ENCODE assay signal across 13 cellular contexts in genomic region chr13:49859568-49859967, GRCh38.
DNase-seq lines count a peak whose midpoint lies in the region; ATAC-seq and TF ChIP-seq lines count a peak whose summit lies in the region.
"Had no signal": no experiment of that assay in that cellular context is flagged by ENCODE, and none has a peak within 500 bp of the region (broad histone marks: within the 10 kb centered on the region; RNA-seq: fewer than 3 reads in every experiment).

No MANE protein-coding gene starts in this region.

- H3K27me3 ChIP-seq in left lung = no peaks in the 10 kb centered on the region
- H3K27me3 ChIP-seq: ascending aorta had no signal

- no peak overlapping the region for H3K4me3 ChIP-seq in HFF-Myc (replicated peaks; ENCODE audit: low read depth, low read length)
- H3K4me3 ChIP-seq in astrocyte of the spinal cord (ENCODE audit: low read depth, low read length) = no peak overlapping the region
- H3K4me3 ChIP-seq in left lung = no peak overlapping the region
- H3K4me3 ChIP-seq: ascending aorta had no signal

- DNase-seq in HFF-Myc (ENCODE audit: extremely low read depth, low read depth) (peak; percentile 30), astrocyte of the spinal cord (ENCODE audit: low read depth, low spot score) (peak; percentile 84), left lung (peak in 1 of 2 donors; percentile 43), NCI-H2029 (lab: John Stamatoyannopoulos, UW) (no peak)
- DNase-seq in activated T-cell treated with anti-CD3 and anti-CD28 coated beads, Interleukin-2, amount 50 U/mL, for 72 hours = no peak
- no peak for DNase-seq in naive thymus-derived CD8-positive, alpha-beta T cell
- DNase-seq: AML-193; naive B cell; NCI-H524 treated with DMSO at 0.1 percent for 48 hours; stimulated activated CD4-positive, alpha-beta T cell treated with anti-CD3 and anti-CD28 coated beads, Interleukin-4, amount 100 ng/mL, for 1 hour had no signal

- no peak for TF ChIP-seq CTCF in 22Rv1 (IDR thresholded peaks at IDR 0.05)
- TF ChIP-seq CTCF in HFF-Myc (IDR thresholded peaks at IDR 0.05; ENCODE audit: low read depth, low read length, missing control alignments) = no peak
- TF ChIP-seq CTCF in astrocyte of the spinal cord (IDR thresholded peaks at IDR 0.05; ENCODE audit: low read depth, low read length) = no peak
- no peak for TF ChIP-seq CTCF in left lung (IDR thresholded peaks at IDR 0.05)

- H3K9me3 Mint-ChIP-seq in activated T-cell treated with anti-CD3 and anti-CD28 coated beads, Interleukin-2, amount 50 U/mL, for 72 hours = peaks cover 3 to 8% of the 10 kb centered on the region in 2 donors
- H3K9me3 Mint-ChIP-seq in naive thymus-derived CD8-positive, alpha-beta T cell = peaks cover 2 to 18% (median 10%) of the 10 kb centered on the region in 9 donors

- no peaks in the 10 kb centered on the region for H3K4me1 Mint-ChIP-seq in activated T-cell treated with anti-CD3 and anti-CD28 coated beads, Interleukin-2, amount 50 U/mL, for 72 hours (ENCODE audit: low read depth)
- H3K4me1 Mint-ChIP-seq in naive thymus-derived CD8-positive, alpha-beta T cell = no peaks in the 10 kb centered on the region
- H3K4me1 Mint-ChIP-seq: naive B cell had no signal

- H3K27ac Mint-ChIP-seq in activated T-cell treated with anti-CD3 and anti-CD28 coated beads, Interleukin-2, amount 50 U/mL, for 72 hours = no peak overlapping the region
- H3K27ac Mint-ChIP-seq in naive thymus-derived CD8-positive, alpha-beta T cell = no peak overlapping the region
- H3K27ac Mint-ChIP-seq: naive B cell had no signal

- peaks cover 12% of the 10 kb centered on the region for H3K27me3 Mint-ChIP-seq in activated T-cell treated with anti-CD3 and anti-CD28 coated beads, Interleukin-2, amount 50 U/mL, for 72 hours (ENCODE audit: low read depth)
- peaks cover 0 to 10% (median 6%) of the 10 kb centered on the region in 5 donors for H3K27me3 Mint-ChIP-seq in naive thymus-derived CD8-positive, alpha-beta T cell

- intact Hi-C loops in left lung (cut with DNase I) = no loop called here

- H3K4me1 ChIP-seq in left lung = peaks cover 0 to 12% of the 10 kb centered on the region in 2 donors
- H3K4me1 ChIP-seq: ascending aorta had no signal

- H3K27ac ChIP-seq in 22Rv1 (peak overlapping the region; percentile 89), left lung (peak overlapping the region; percentile 72 to 74)
- H3K27ac ChIP-seq: ascending aorta had no signal

- in situ Hi-C loops in astrocyte of the spinal cord (cut with HindIII; ENCODE audit: low sequenced_read_pairs) = no loop called here

- POLR2A ChIA-PET in naive thymus-derived CD8-positive, alpha-beta T cell (lab: Charles Lee) = no interaction called here

- peaks cover 0 to 5% of the 10 kb centered on the region in 2 donors for H3K36me3 Mint-ChIP-seq in activated T-cell treated with anti-CD3 and anti-CD28 coated beads, Interleukin-2, amount 50 U/mL, for 72 hours (ENCODE audit: insufficient read depth in 2 of 2)
- peaks cover 0 to 12% (median 5%) of the 10 kb centered on the region in 3 donors for H3K36me3 Mint-ChIP-seq in naive thymus-derived CD8-positive, alpha-beta T cell
- H3K36me3 Mint-ChIP-seq: naive B cell had no signal

- no peak overlapping the region for H3K4me3 Mint-ChIP-seq in activated T-cell treated with anti-CD3 and anti-CD28 coated beads, Interleukin-2, amount 50 U/mL, for 72 hours
- H3K4me3 Mint-ChIP-seq in naive thymus-derived CD8-positive, alpha-beta T cell = no peak overlapping the region

- ATAC-seq in left lung (peak; percentile 62), GM18520 (IDR thresholded peaks at IDR 0.05; ENCODE audit: unreplicated experiment) (no peak)
- ATAC-seq in activated T-cell treated with anti-CD3 and anti-CD28 coated beads, Interleukin-2, amount 50 U/mL, for 72 hours (replicated peaks in 1 of 2) = no peak
- ATAC-seq in naive thymus-derived CD8-positive, alpha-beta T cell = no peak

- H3K9me3 ChIP-seq in left lung = peaks cover 0 to 13% of the 10 kb centered on the region in 2 donors
- H3K9me3 ChIP-seq: ascending aorta had no signal

- no peaks in the 10 kb centered on the region for H3K36me3 ChIP-seq in left lung
- H3K36me3 ChIP-seq: ascending aorta had no signal

Comparison
In these comparisons a context has a peak if more than half of its experiments do, and no peak if none do; other contexts are left out.
1. DNase-seq: peak in HFF-Myc (single experiment) and astrocyte of the spinal cord (single experiment); none in activated T-cell treated with anti-CD3 and anti-CD28 coated beads, Interleukin-2, amount 50 U/mL, for 72 hours (0 of 2), NCI-H2029 (single experiment) and naive thymus-derived CD8-positive, alpha-beta T cell (0 of 10).